Comparison of ENCODE assay signal across 1 cellular context in the genomic region with DNA sequence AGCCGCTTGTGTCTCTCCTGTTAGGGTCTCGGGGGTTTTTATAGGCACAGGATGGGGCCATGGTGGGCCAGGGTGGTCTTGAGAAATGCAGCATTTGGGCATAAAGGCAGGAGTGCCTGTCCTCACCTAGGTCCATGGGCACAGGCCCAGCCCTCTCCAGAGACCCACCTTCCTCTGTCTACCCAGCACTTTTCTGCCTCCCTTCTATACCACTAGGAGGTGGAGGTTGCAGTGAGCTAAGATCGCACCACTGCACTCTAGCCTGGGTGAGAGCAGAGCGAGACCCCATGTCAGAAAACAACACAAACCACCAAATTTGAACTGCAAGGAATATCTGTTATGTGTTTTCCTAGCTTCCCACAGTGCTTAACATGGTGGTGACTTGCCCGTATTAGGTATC.
TF ChIP-seq lines count a peak whose summit lies in the region.

No MANE protein-coding gene starts in this region.

TF ChIP-seq in H1, 55 proteins besides CTCF, POLR2A, EP300 and RAD21:
- TF ChIP-seq, protein P1, sequence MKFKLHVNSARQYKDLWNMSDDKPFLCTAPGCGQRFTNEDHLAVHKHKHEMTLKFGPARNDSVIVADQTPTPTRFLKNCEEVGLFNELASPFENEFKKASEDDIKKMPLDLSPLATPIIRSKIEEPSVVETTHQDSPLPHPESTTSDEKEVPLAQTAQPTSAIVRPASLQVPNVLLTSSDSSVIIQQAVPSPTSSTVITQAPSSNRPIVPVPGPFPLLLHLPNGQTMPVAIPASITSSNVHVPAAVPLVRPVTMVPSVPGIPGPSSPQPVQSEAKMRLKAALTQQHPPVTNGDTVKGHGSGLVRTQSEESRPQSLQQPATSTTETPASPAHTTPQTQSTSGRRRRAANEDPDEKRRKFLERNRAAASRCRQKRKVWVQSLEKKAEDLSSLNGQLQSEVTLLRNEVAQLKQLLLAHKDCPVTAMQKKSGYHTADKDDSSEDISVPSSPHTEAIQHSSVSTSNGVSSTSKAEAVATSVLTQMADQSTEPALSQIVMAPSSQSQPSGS (IDR thresholded peaks at IDR 0.05; ENCODE audit: low read length), result no peak
- no peak for TF ChIP-seq TCF12 (IDR thresholded peaks at IDR 0.05; ENCODE audit: low read depth, low read length)
- TF ChIP-seq CHD2 (IDR thresholded peaks at IDR 0.05; ENCODE audit: low read length), result no peak
- no peak for TF ChIP-seq ZNF274 (IDR thresholded peaks at IDR 0.05; ENCODE audit: borderline replicate concordance, extremely low read depth, low read length)
- TF ChIP-seq SIRT6 (IDR thresholded peaks at IDR 0.05; ENCODE audit: low read length), result no peak
- TF ChIP-seq POLR2AphosphoS5 (IDR thresholded peaks at IDR 0.05; ENCODE audit: low read depth, low read length), result no peak
- no peak for TF ChIP-seq FOSL1 (IDR thresholded peaks at IDR 0.05; ENCODE audit: insufficient read depth, low read depth, low read length)
- TF ChIP-seq SP2 (IDR thresholded peaks at IDR 0.05; ENCODE audit: low read length), result no peak
- no peak for TF ChIP-seq KDM4A (IDR thresholded peaks at IDR 0.05; ENCODE audit: low read depth, low read length, severe bottlenecking)
- no peak for TF ChIP-seq RNF2 (IDR thresholded peaks at IDR 0.05; ENCODE audit: borderline replicate concordance, low read depth, low read length, missing control alignments, poor library complexity, severe bottlenecking)
- TF ChIP-seq KDM1A (IDR thresholded peaks at IDR 0.05; ENCODE audit: borderline replicate concordance, low read length), result no peak
- TF ChIP-seq NANOG (IDR thresholded peaks at IDR 0.05; ENCODE audit: insufficient read depth, low read depth, low read length, poor library complexity, severe bottlenecking), result no peak
- TF ChIP-seq EGR1 (IDR thresholded peaks at IDR 0.05; ENCODE audit: borderline replicate concordance, low read depth, low read length), result no peak
- TF ChIP-seq SIN3A (conservative IDR thresholded peaks at IDR 0.05 in 1 of 2, IDR thresholded peaks at IDR 0.05 in 1 of 2; ENCODE audit: low read depth in 1 of 2, low read length in 2 of 2), result no peak
